Comparison of ENCODE assay signal across 1 cellular context in the genomic region with DNA sequence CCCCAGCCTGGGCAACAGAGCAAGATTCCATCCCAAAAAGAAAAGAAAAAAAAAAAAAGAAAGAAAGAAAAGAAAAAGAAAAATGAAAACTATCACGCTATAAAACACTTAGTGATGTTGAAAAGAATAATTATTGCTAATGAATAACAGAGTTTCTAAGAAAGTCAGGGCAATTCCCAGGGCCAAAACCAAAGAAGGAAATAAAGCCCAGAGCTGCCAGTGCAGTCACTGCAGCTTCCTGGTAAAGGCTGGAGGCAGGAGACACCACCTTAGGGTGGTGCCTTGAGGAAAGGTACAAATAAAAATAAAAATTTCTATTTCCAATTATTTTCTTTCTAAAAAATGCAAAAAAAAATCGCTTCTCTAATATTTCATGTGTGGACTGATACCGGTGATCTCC.
TF ChIP-seq lines count a peak whose summit lies in the region.

No MANE protein-coding gene starts in this region.

TF ChIP-seq in HepG2, 621 proteins besides CTCF, POLR2A, EP300 and RAD21:
- TF ChIP-seq, protein P1, sequence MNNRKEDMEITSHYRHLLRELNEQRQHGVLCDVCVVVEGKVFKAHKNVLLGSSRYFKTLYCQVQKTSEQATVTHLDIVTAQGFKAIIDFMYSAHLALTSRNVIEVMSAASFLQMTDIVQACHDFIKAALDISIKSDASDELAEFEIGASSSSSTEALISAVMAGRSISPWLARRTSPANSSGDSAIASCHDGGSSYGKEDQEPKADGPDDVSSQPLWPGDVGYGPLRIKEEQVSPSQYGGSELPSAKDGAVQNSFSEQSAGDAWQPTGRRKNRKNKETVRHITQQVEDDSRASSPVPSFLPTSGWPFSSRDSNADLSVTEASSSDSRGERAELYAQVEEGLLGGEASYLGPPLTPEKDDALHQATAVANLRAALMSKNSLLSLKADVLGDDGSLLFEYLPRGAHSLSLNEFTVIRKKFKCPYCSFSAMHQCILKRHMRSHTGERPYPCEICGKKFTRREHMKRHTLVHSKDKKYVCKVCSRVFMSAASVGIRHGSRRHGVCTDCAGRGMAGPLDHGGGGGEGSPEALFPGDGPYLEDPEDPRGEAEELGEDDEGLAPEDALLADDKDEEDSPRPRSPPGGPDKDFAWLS (CRISPR knock-in tag; IDR thresholded peaks at IDR 0.05; ENCODE audit: borderline replicate concordance), result no peak
- TF ChIP-seq ZNF260 (CRISPR knock-in tag; IDR thresholded peaks at IDR 0.05; ENCODE audit: borderline replicate concordance, low read depth) (no peak), ZNF383 (CRISPR knock-in tag; IDR thresholded peaks at IDR 0.05; ENCODE audit: borderline replicate concordance) (no peak), AGO1 (IDR thresholded peaks at IDR 0.05; ENCODE audit: low read depth, low read length, poor library complexity, severe bottlenecking) (no peak), NR1H2 (CRISPR knock-in tag; IDR thresholded peaks at IDR 0.05; ENCODE audit: borderline replicate concordance, low read depth) (no peak)
- TF ChIP-seq, protein P2, sequence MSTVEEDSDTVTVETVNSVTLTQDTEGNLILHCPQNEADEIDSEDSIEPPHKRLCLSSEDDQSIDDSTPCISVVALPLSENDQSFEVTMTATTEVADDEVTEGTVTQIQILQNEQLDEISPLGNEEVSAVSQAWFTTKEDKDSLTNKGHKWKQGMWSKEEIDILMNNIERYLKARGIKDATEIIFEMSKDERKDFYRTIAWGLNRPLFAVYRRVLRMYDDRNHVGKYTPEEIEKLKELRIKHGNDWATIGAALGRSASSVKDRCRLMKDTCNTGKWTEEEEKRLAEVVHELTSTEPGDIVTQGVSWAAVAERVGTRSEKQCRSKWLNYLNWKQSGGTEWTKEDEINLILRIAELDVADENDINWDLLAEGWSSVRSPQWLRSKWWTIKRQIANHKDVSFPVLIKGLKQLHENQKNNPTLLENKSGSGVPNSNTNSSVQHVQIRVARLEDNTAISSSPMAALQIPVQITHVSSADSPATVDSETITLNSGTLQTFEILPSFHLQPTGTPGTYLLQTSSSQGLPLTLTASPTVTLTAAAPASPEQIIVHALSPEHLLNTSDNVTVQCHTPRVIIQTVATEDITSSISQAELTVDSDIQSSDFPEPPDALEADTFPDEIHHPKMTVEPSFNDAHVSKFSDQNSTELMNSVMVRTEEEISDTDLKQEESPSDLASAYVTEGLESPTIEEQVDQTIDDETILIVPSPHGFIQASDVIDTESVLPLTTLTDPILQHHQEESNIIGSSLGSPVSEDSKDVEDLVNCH (CRISPR knock-in tag; IDR thresholded peaks at IDR 0.05), result no peak
TF ChIP-seq in HepG2: peak in this region for 0.
